Comparison of ENCODE assay signal across 22 cellular contexts in genomic region chr1:56034222-56034621, GRCh38.
DNase-seq lines count a peak whose midpoint lies in the region; TF ChIP-seq lines count a peak whose summit lies in the region.
"Had no signal": no experiment of that assay in that cellular context is flagged by ENCODE, and none has a peak within 500 bp of the region (broad histone marks: within the 10 kb centered on the region; RNA-seq: fewer than 3 reads in every experiment).

No MANE protein-coding gene starts in this region.

- no peaks in the 10 kb centered on the region for H3K9me3 ChIP-seq in adipocyte (ENCODE audit: control insufficient read depth, low read length)
- H3K9me3 ChIP-seq: transverse colon had no signal

- H3K4me1 ChIP-seq in adipocyte (ENCODE audit: control insufficient read depth, insufficient read depth, low read length), result peaks cover 24% of the 10 kb centered on the region

- intact Hi-C loops in activated T-helper 1 cell treated with anti-CD3 and anti-CD28 coated beads, Interleukin-12 subunit alpha, Interleukin-12 subunit beta, Interleukin-2, Interleukin-4 antibody, amounts not matched to agents 30 ng/mL and 10 ng/mL and 1 ng/mL, durations not matched to agents 14 hours and 24 hours and 36 hours (cut with micrococcal nuclease), result no loop called here

- H3K27me3 ChIP-seq in adipocyte (replicated peaks; ENCODE audit: control insufficient read depth, insufficient read depth, low read length), result no peaks in the 10 kb centered on the region
- H3K27me3 ChIP-seq: transverse colon had no signal

- no peak overlapping the region for H3K9ac ChIP-seq in adipocyte (ENCODE audit: low read length)

- H3K4me3 Mint-ChIP-seq in activated T-helper 1 cell treated with anti-CD3 and anti-CD28 coated beads, Interleukin-12 subunit alpha, Interleukin-12 subunit beta, Interleukin-2, Interleukin-4 antibody, amounts not matched to agents 30 ng/mL and 10 ng/mL and 1 ng/mL, durations not matched to agents 14 hours and 24 hours and 36 hours, result no peak overlapping the region
- H3K4me3 Mint-ChIP-seq in activated naive CD8-positive, alpha-beta T cell treated with anti-CD3 and anti-CD28 coated beads for 36 hours, result no peak overlapping the region
- H3K4me3 Mint-ChIP-seq: activated CD4-positive, alpha-beta T cell treated with anti-CD3 and anti-CD28 coated beads for 36 hours; CD14-positive monocyte; memory B cell; natural killer cell had no signal

- DNase-seq in GM03348 (ENCODE audit: low spot score), result peak; percentile 68
- DNase-seq in adipocyte (ENCODE audit: low read depth), result peak; percentile 83
- DNase-seq in fibroblast of pulmonary artery (ENCODE audit: low read depth), result peak; percentile 58
- no peak for DNase-seq in erythroblast (lab: John Stamatoyannopoulos, UW)
- no peak for DNase-seq in activated T-helper 1 cell treated with anti-CD3 and anti-CD28 coated beads, Interleukin-12 subunit alpha, Interleukin-12 subunit beta, Interleukin-2, Interleukin-4 antibody, amounts not matched to agents 30 ng/mL and 10 ng/mL and 1 ng/mL, durations not matched to agents 14 hours and 24 hours and 36 hours (ENCODE audit: low spot score)
- no peak for DNase-seq in activated naive CD8-positive, alpha-beta T cell treated with anti-CD3 and anti-CD28 coated beads for 36 hours
- no peak for DNase-seq in NCI-H1694 treated with DMSO at 0.1 percent for 48 hours (lab: John Stamatoyannopoulos, UW)
- DNase-seq: activated CD4-positive, alpha-beta T cell treated with anti-CD3 and anti-CD28 coated beads for 36 hours; activated gamma-delta T cell; effector memory CD4-positive, alpha-beta T cell; foreskin melanocyte; KG1; natural killer cell; NCI-H1048; NCI-H2081; NCI-H510A treated with DMSO at 0.1 percent for 48 hours; RPMI8226; stimulated activated CD4-positive, alpha-beta T cell treated with anti-CD3 and anti-CD28 coated beads, Interleukin-1b, Interleukin-23, amount 100 ng/mL, for 48 hours; stimulated activated naive CD8-positive, alpha-beta T cell treated with anti-CD3 and anti-CD28 coated beads, Interleukin-15, Interleukin-2, amounts not matched to agents 100 U/mL and 50 U/mL, for 24 hours; transverse colon had no signal

- no peaks in the 10 kb centered on the region for H3K27me3 Mint-ChIP-seq in activated T-helper 1 cell treated with anti-CD3 and anti-CD28 coated beads, Interleukin-12 subunit alpha, Interleukin-12 subunit beta, Interleukin-2, Interleukin-4 antibody, amounts not matched to agents 30 ng/mL and 10 ng/mL and 1 ng/mL, durations not matched to agents 14 hours and 24 hours and 36 hours (ENCODE audit: insufficient read depth)
- peaks cover 3% of the 10 kb centered on the region for H3K27me3 Mint-ChIP-seq in activated naive CD8-positive, alpha-beta T cell treated with anti-CD3 and anti-CD28 coated beads for 36 hours
- H3K27me3 Mint-ChIP-seq: activated CD4-positive, alpha-beta T cell treated with anti-CD3 and anti-CD28 coated beads for 36 hours had no signal

- H3K9me3 Mint-ChIP-seq in activated T-helper 1 cell treated with anti-CD3 and anti-CD28 coated beads, Interleukin-12 subunit alpha, Interleukin-12 subunit beta, Interleukin-2, Interleukin-4 antibody, amounts not matched to agents 30 ng/mL and 10 ng/mL and 1 ng/mL, durations not matched to agents 14 hours and 24 hours and 36 hours, result peaks cover 4% of the 10 kb centered on the region
- peaks cover 2% of the 10 kb centered on the region for H3K9me3 Mint-ChIP-seq in activated naive CD8-positive, alpha-beta T cell treated with anti-CD3 and anti-CD28 coated beads for 36 hours

- no peak overlapping the region for H3K4me3 ChIP-seq in adipocyte (ENCODE audit: low read length)
- no peak overlapping the region for H3K4me3 ChIP-seq in fibroblast of pulmonary artery (replicated peaks; ENCODE audit: low read depth, low read length)
- H3K4me3 ChIP-seq: transverse colon had no signal

- H3K27ac Mint-ChIP-seq in activated T-helper 1 cell treated with anti-CD3 and anti-CD28 coated beads, Interleukin-12 subunit alpha, Interleukin-12 subunit beta, Interleukin-2, Interleukin-4 antibody, amounts not matched to agents 30 ng/mL and 10 ng/mL and 1 ng/mL, durations not matched to agents 14 hours and 24 hours and 36 hours, result no peak overlapping the region
- no peak overlapping the region for H3K27ac Mint-ChIP-seq in activated naive CD8-positive, alpha-beta T cell treated with anti-CD3 and anti-CD28 coated beads for 36 hours
- H3K27ac Mint-ChIP-seq: activated CD4-positive, alpha-beta T cell treated with anti-CD3 and anti-CD28 coated beads for 36 hours; CD14-positive monocyte; memory B cell; natural killer cell had no signal

- no peaks in the 10 kb centered on the region for H3K4me1 Mint-ChIP-seq in activated T-helper 1 cell treated with anti-CD3 and anti-CD28 coated beads, Interleukin-12 subunit alpha, Interleukin-12 subunit beta, Interleukin-2, Interleukin-4 antibody, amounts not matched to agents 30 ng/mL and 10 ng/mL and 1 ng/mL, durations not matched to agents 14 hours and 24 hours and 36 hours (ENCODE audit: low read depth)
- H3K4me1 Mint-ChIP-seq in activated naive CD8-positive, alpha-beta T cell treated with anti-CD3 and anti-CD28 coated beads for 36 hours, result no peaks in the 10 kb centered on the region
- H3K4me1 Mint-ChIP-seq: activated CD4-positive, alpha-beta T cell treated with anti-CD3 and anti-CD28 coated beads for 36 hours; CD14-positive monocyte; memory B cell; natural killer cell had no signal

- TF ChIP-seq POLR2A in erythroblast (IDR thresholded peaks at IDR 0.05; ENCODE audit: low read length), result no peak

- no peak for TF ChIP-seq CTCF in fibroblast of pulmonary artery (IDR thresholded peaks at IDR 0.05; ENCODE audit: low read length, missing control alignments)

- H3K36me3 Mint-ChIP-seq in activated T-helper 1 cell treated with anti-CD3 and anti-CD28 coated beads, Interleukin-12 subunit alpha, Interleukin-12 subunit beta, Interleukin-2, Interleukin-4 antibody, amounts not matched to agents 30 ng/mL and 10 ng/mL and 1 ng/mL, durations not matched to agents 14 hours and 24 hours and 36 hours (ENCODE audit: low read depth), result no peaks in the 10 kb centered on the region
- no peaks in the 10 kb centered on the region for H3K36me3 Mint-ChIP-seq in activated naive CD8-positive, alpha-beta T cell treated with anti-CD3 and anti-CD28 coated beads for 36 hours
- H3K36me3 Mint-ChIP-seq: CD14-positive monocyte, memory B cell, natural killer cell had no signal

- no peaks in the 10 kb centered on the region for H3K36me3 ChIP-seq in adipocyte (ENCODE audit: control insufficient read depth, insufficient read depth, low read length, severe bottlenecking)
- H3K36me3 ChIP-seq: transverse colon had no signal

Comparison
In these comparisons a context has a peak if more than half of its experiments do, and no peak if none do; other contexts are left out.
1. DNase-seq: peak in GM03348 (single experiment), adipocyte (single experiment) and fibroblast of pulmonary artery (single experiment); none in erythroblast (0 of 2), activated T-helper 1 cell treated with anti-CD3 and anti-CD28 coated beads, Interleukin-12 subunit alpha, Interleukin-12 subunit beta, Interleukin-2, Interleukin-4 antibody, amounts not matched to agents 30 ng/mL and 10 ng/mL and 1 ng/mL, durations not matched to agents 14 hours and 24 hours and 36 hours (single experiment), activated naive CD8-positive, alpha-beta T cell treated with anti-CD3 and anti-CD28 coated beads for 36 hours (single experiment) and NCI-H1694 treated with DMSO at 0.1 percent for 48 hours (single experiment).